8 cellular contexts compared by ENCODE assay signal in the genomic region with DNA sequence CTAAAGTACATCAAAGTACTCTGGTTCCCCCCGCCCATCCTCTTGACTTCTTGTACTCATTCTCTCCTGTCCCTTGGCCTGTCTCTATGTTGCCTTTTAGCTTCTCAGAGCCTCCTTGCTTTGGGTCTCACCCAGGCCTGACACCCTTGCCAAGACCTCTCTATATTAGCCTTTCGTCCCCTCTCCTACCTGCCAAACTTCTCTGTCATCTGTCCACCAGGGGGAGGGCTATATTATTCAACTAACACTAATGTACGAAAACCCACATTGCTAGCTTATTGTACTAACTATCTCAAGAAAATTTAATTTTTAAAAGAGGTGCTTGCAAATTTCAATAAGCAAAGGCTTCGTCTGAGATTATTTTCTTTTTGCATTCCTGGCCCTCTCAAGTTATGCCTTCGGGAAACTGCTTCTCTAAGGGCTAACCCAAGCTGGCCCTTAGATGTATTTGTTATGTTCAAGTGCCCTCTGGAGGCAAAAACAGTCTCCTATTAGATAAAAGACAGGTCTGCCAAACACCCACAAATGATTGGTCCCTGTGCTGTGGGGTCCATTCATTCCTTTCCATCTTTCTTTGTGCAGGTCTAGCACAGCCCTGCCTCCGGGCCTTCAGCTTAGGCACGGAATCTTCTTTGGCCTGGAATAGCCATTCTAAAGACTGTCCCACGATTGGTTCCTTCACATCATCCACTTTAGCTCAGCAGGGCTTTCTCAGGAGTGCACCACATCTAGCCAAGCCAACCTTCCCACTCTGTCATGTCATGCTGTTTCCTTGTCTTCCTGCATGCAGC. TPM values are rescaled to one million over a fixed set of nuclear protein-coding genes. Genes with fewer than 3 reads are reported as not detected.
DNase-seq lines count a peak whose midpoint lies in the region; ATAC-seq and TF ChIP-seq lines count a peak whose summit lies in the region.

No MANE protein-coding gene starts in this region.

- ATAC-seq in GM18868 (IDR thresholded peaks at IDR 0.05; ENCODE audit: unreplicated experiment) (peak; percentile 86), HG03045 (IDR thresholded peaks at IDR 0.05; ENCODE audit: unreplicated experiment) (peak; percentile 87)

- intact Hi-C loops in uterus (cut with DNase I; ENCODE audit: low total_unique reads) = no loop called here

- peak; percentile 75 for TF ChIP-seq CTCF in C4-2B (conservative IDR thresholded peaks at IDR 0.05)
- TF ChIP-seq CTCF in WI38 (IDR thresholded peaks at IDR 0.05; ENCODE audit: low read depth, low read length) = peak; percentile 48; the same call in 1 of the 2 replicates
- peak; percentile 56 for TF ChIP-seq CTCF in epithelial cell of esophagus (IDR thresholded peaks at IDR 0.05; ENCODE audit: insufficient read depth, low read depth, low read length, missing control alignments)
- TF ChIP-seq CTCF in uterus (IDR thresholded peaks at IDR 0.05) = peak; percentile 51 to 71 (median 58)

- peak overlapping the region; percentile 9 for H3K9ac ChIP-seq in mucosa of stomach (ENCODE audit: low read length)

- H3K36me3 ChIP-seq in mucosa of stomach (ENCODE audit: control insufficient read depth, insufficient read depth, low read length) (no peaks in the 10 kb centered on the region), uterus (no peaks in the 10 kb centered on the region)

- H3K27ac ChIP-seq in C4-2B (no peak overlapping the region), uterus (peak overlapping the region in 1 of 2 donors; percentile 2)

- TF ChIP-seq POLR2A in uterus (IDR thresholded peaks at IDR 0.05) = no peak

- H3K4me3 ChIP-seq in WI38 (ENCODE audit: low read depth, low read length) (no peak overlapping the region), epithelial cell of esophagus (ENCODE audit: low read length) (peak overlapping the region; percentile 26), mucosa of stomach (ENCODE audit: low read length) (no peak overlapping the region), uterus (no peak overlapping the region)

- H3K27me3 ChIP-seq in mucosa of stomach (ENCODE audit: control insufficient read depth, insufficient read depth, low read length) (no peaks in the 10 kb centered on the region), uterus (no peaks in the 10 kb centered on the region)

- DNase-seq in NCI-H2171 (lab: John Stamatoyannopoulos, UW) = peak; percentile 11
- DNase-seq in epithelial cell of esophagus (ENCODE audit: low read depth) = peak; percentile 59
- DNase-seq in uterus = peak in 1 of 2 donors; percentile 41

- H3K9me3 ChIP-seq in mucosa of stomach (ENCODE audit: control insufficient read depth, low read length) (no peaks in the 10 kb centered on the region), uterus (no peaks in the 10 kb centered on the region)

- H3K4me1 ChIP-seq in mucosa of stomach (ENCODE audit: control insufficient read depth, insufficient read depth, low read length) = peaks cover 5% of the 10 kb centered on the region
- no peaks in the 10 kb centered on the region for H3K4me1 ChIP-seq in uterus

RNA-seq across cellular contexts. Expression of a gene that starts 6.4 kb away (rescaled TPM):
- total RNA-seq in uterus = 10 to 100 TPM in 3 of 4 donors, 1 to 10 TPM in 1; 6.1 to 31.5 (median 27.9) TPM

RNA-seq across cellular contexts. Expression of a gene that starts 12.1 kb away (rescaled TPM):
- total RNA-seq in uterus = 10 to 100 TPM in 1 of 4 donors, 1 to 10 TPM in 2, not detected in 1; 1.5 to 25.4 (median 5.0) TPM
